Comparison of ENCODE assay signal across 30 cellular contexts in the genomic region with DNA sequence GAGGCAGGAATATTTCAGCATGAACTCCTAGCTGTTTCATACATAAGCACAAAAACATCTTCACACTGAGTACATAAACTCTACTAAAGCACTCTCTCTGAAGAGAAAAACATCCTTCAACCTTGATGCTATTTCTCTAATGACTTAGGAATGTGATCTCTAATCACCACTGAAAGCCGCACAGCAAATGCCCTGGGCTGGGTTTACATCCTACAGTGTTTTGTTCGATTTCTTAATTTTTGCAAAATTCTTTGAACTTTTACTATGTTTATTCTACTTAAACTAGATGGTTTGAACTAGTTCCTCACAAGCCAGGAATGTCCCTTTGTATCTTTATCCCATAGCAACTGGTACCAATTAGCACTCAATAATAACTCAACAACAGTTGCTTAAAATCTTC.
"Had no signal": no experiment of that assay in that cellular context is flagged by ENCODE, and none has a peak within 500 bp of the region (broad histone marks: within the 10 kb centered on the region; RNA-seq: fewer than 3 reads in every experiment).

No MANE protein-coding gene starts in this region.

- ATAC-seq: activated CD4-positive, alpha-beta T cell treated with anti-CD3 and anti-CD28 coated beads for 36 hours; activated CD8-positive, alpha-beta memory T cell treated with anti-CD3 and anti-CD28 coated beads, Interleukin-2, amount 10 ng/mL, durations not matched to agents 7 days and 5 days; activated CD8-positive, alpha-beta T cell treated with anti-CD3 and anti-CD28 coated beads, Interleukin-2, amount 10 ng/mL, durations not matched to agents 7 days and 5 days; activated naive CD8-positive, alpha-beta T cell treated with anti-CD3 and anti-CD28 coated beads, Interleukin-2, amount 50 U/mL, for 24 hours; effector memory CD8-positive, alpha-beta T cell; heart right ventricle; mucosa of descending colon; sciatic nerve; upper lobe of right lung had no signal

- DNase-seq: activated CD4-positive, alpha-beta T cell treated with anti-CD3 and anti-CD28 coated beads for 36 hours; activated CD4-positive, CD25-positive, alpha-beta regulatory T cell; activated CD8-positive, alpha-beta memory T cell treated with anti-CD3 and anti-CD28 coated beads, Interleukin-2, amount 10 ng/mL, durations not matched to agents 7 days and 5 days; activated CD8-positive, alpha-beta T cell treated with anti-CD3 and anti-CD28 coated beads, Interleukin-2, amount 10 ng/mL, durations not matched to agents 7 days and 5 days; activated naive CD8-positive, alpha-beta T cell treated with anti-CD3 and anti-CD28 coated beads, Interleukin-2, amount 50 U/mL, for 24 hours; activated T-cell treated with anti-CD3 and anti-CD28 coated beads, Interleukin-2, amount 50 U/mL, for 48 hours; anterior cingulate cortex; cerebellar nuclear complex; effector memory CD8-positive, alpha-beta T cell; erythroblast; foreskin melanocyte; heart right ventricle; left ventricle myocardium inferior; mesendoderm; mucosa of descending colon; stimulated activated naive CD4-positive, alpha-beta T cell; T-helper 1 cell; tibial artery; upper lobe of right lung had no signal

- H3K27me3 ChIP-seq: cardiac muscle cell, heart right ventricle, neutrophil, suprapubic skin, tibial artery, upper lobe of right lung had no signal

- H3K36me3 Mint-ChIP-seq: activated CD8-positive, alpha-beta memory T cell treated with anti-CD3 and anti-CD28 coated beads, Interleukin-2, amount 10 ng/mL, durations not matched to agents 7 days and 5 days; activated naive CD4-positive, alpha-beta T cell treated with anti-CD3 and anti-CD28 coated beads, Interleukin-2, amount 50 U/mL, for 24 hours; brain had no signal

- H3K4me1 Mint-ChIP-seq: activated CD4-positive, alpha-beta T cell treated with anti-CD3 and anti-CD28 coated beads for 36 hours; activated CD8-positive, alpha-beta memory T cell treated with anti-CD3 and anti-CD28 coated beads, Interleukin-2, amount 10 ng/mL, durations not matched to agents 7 days and 5 days; activated naive CD4-positive, alpha-beta T cell treated with anti-CD3 and anti-CD28 coated beads, Interleukin-2, amount 50 U/mL, for 24 hours; activated naive CD8-positive, alpha-beta T cell treated with anti-CD3 and anti-CD28 coated beads, Interleukin-2, amount 50 U/mL, for 24 hours; nephron had no signal

- H3K4me3 Mint-ChIP-seq: activated CD4-positive, alpha-beta T cell treated with anti-CD3 and anti-CD28 coated beads for 36 hours; activated CD8-positive, alpha-beta memory T cell treated with anti-CD3 and anti-CD28 coated beads, Interleukin-2, amount 10 ng/mL, durations not matched to agents 7 days and 5 days; activated CD8-positive, alpha-beta T cell treated with anti-CD3 and anti-CD28 coated beads, Interleukin-2, amount 10 ng/mL, durations not matched to agents 7 days and 5 days; activated naive CD4-positive, alpha-beta T cell treated with anti-CD3 and anti-CD28 coated beads, Interleukin-2, amount 50 U/mL, for 24 hours; activated naive CD8-positive, alpha-beta T cell treated with anti-CD3 and anti-CD28 coated beads, Interleukin-2, amount 50 U/mL, for 24 hours; brain; effector memory CD8-positive, alpha-beta T cell; nephron; T-helper 2 cell treated with Interferon-gamma antibody and Interleukin-4, amounts not matched to agents 5 μg/mL and 100 μg/mL, for 36 hours had no signal

- H3K4me1 ChIP-seq: heart right ventricle, left ventricle myocardium inferior, tibial artery, upper lobe of right lung had no signal

- H3K27ac ChIP-seq: cardiac muscle cell, coronary artery, heart right ventricle, left ventricle myocardium inferior, neutrophil, suprapubic skin, tibial artery, upper lobe of right lung had no signal

- H3K36me3 ChIP-seq: cardiac muscle cell, heart right ventricle, left ventricle myocardium inferior, neutrophil, suprapubic skin, tibial artery, upper lobe of right lung had no signal

- H3K9me3 Mint-ChIP-seq: activated naive CD4-positive, alpha-beta T cell treated with anti-CD3 and anti-CD28 coated beads, Interleukin-2, amount 50 U/mL, for 24 hours; activated naive CD8-positive, alpha-beta T cell treated with anti-CD3 and anti-CD28 coated beads, Interleukin-2, amount 50 U/mL, for 24 hours; brain; effector memory CD8-positive, alpha-beta T cell; nephron; T-helper 2 cell treated with Interferon-gamma antibody and Interleukin-4, amounts not matched to agents 5 μg/mL and 100 μg/mL, for 36 hours had no signal

- H3K4me3 ChIP-seq: cardiac muscle cell, coronary artery, heart right ventricle, left ventricle myocardium inferior, lung, mucosa of descending colon, suprapubic skin, tibial artery, upper lobe of right lung had no signal

- H3K27ac Mint-ChIP-seq: activated CD4-positive, alpha-beta T cell treated with anti-CD3 and anti-CD28 coated beads for 36 hours; activated CD8-positive, alpha-beta memory T cell treated with anti-CD3 and anti-CD28 coated beads, Interleukin-2, amount 10 ng/mL, durations not matched to agents 7 days and 5 days; activated CD8-positive, alpha-beta T cell treated with anti-CD3 and anti-CD28 coated beads, Interleukin-2, amount 10 ng/mL, durations not matched to agents 7 days and 5 days; activated naive CD4-positive, alpha-beta T cell treated with anti-CD3 and anti-CD28 coated beads, Interleukin-2, amount 50 U/mL, for 24 hours; activated naive CD8-positive, alpha-beta T cell treated with anti-CD3 and anti-CD28 coated beads, Interleukin-2, amount 50 U/mL, for 24 hours; activated T-helper 2 cell treated with anti-CD3 and anti-CD28 coated beads, Interferon-gamma antibody, Interleukin-2, Interleukin-4, amounts not matched to agents 10 μg/mL and 5 μg/mL and 100 μg/mL, durations not matched to agents 14 hours and 24 hours and 36 hours; brain; effector memory CD8-positive, alpha-beta T cell; nephron; T-helper 2 cell treated with Interferon-gamma antibody and Interleukin-4, amounts not matched to agents 5 μg/mL and 100 μg/mL, for 36 hours had no signal

- H3K9me3 ChIP-seq: heart right ventricle, left ventricle myocardium inferior, mucosa of descending colon, neutrophil, suprapubic skin, tibial artery, upper lobe of right lung had no signal
